ENCODE assay signal across 12 cellular contexts in the genomic region with DNA sequence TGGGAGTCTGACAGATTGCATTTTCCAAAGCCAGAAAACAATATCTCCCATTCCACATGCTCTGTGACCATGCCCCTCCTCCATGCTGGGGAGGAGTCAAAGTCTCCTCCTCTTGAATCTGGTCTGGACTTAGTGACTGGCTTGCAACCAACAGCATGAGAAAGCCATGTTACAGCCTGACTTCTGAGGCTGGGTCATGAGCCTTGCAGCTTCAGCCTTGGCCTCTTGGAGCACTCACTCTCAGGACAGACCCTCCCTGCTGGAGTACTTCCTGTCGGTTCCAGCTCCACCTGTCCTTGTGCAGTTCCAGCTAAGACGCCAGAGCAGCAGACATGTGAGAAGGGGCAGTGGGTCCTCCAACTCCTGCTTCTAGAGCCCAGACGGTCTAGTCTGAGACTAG. TPM values are rescaled to one million over a fixed set of nuclear protein-coding genes. Genes with fewer than 3 reads are reported as not detected.
DNase-seq lines count a peak whose midpoint lies in the region; ATAC-seq, FAIRE-seq and TF ChIP-seq lines count a peak whose summit lies in the region.
"Had no signal": no experiment of that assay in that cellular context is flagged by ENCODE, and none has a peak within 500 bp of the region (broad histone marks: within the 10 kb centered on the region; RNA-seq: fewer than 3 reads in every experiment).

No MANE protein-coding gene starts in this region.

- H3K4me2 ChIP-seq in IMR-90 (ENCODE audit: low read depth, low read length) (no peak overlapping the region), GM12878 (ENCODE audit: control insufficient read depth, insufficient read depth) (no peak overlapping the region), HepG2 (ENCODE audit: low read depth, low read length) (peak overlapping the region; percentile 75)

- no peaks in the 10 kb centered on the region for H3K9me1 ChIP-seq in IMR-90 (ENCODE audit: insufficient read depth, low read length)

- no peak overlapping the region for H4K8ac ChIP-seq in IMR-90 (ENCODE audit: low read depth in 2 of 2, low read length in 2 of 2)

- H2BK5ac ChIP-seq in IMR-90 (ENCODE audit: low read depth, low read length, poor library complexity, severe bottlenecking) = no peak overlapping the region

- no peak for FAIRE-seq in GM12878 (lab: Jason Lieb, UNC)
- FAIRE-seq in HepG2 (lab: Jason Lieb, UNC) = peak; percentile 90
- FAIRE-seq: G401.6 had no signal

- in situ Hi-C loops in IMR-90 (cut with MboI; ENCODE audit: low sequenced_read_pairs) (no loop called here), GM12878 (cut with MboI) (no loop called here), HepG2 (cut with HindIII; ENCODE audit: extremely low pct_ligation_motif_present, low pct_unique_long_range_greater_than_20kb) (no loop called here)

- H3K4ac ChIP-seq in IMR-90 (ENCODE audit: low read depth, low read length) = no peak overlapping the region

- POLR2A ChIA-PET in IMR-90 (lab: Charles Lee; ENCODE audit: unreplicated experiment) = no interaction called here
- POLR2A ChIA-PET in GM12878 (lab: Charles Lee) = no interaction called here
- POLR2A ChIA-PET in HepG2 (lab: Yijun Ruan, JAX) = interaction anchor here (1.4 kb wide), 1 partner anchor 57 kb away, joined by 3 read pairs; a partner anchor contains a TSS

- H4K91ac ChIP-seq in IMR-90 (ENCODE audit: insufficient read depth, low read depth, low read length) = no peak overlapping the region

- TF ChIP-seq CTCF in IMR-90 (conservative IDR thresholded peaks at IDR 0.05; ENCODE audit: low read depth, low read length) (no peak), GM12878 (IDR thresholded peaks at IDR 0.05 in 2 of 3, conservative IDR thresholded peaks at IDR 0.05 in 1 of 3; ENCODE audit: control insufficient read depth in 2 of 3, extremely low read depth in 1 of 3, insufficient read depth in 1 of 3, low read depth in 3 of 3, low read length in 3 of 3) (0 out of 6 replicates have a peak, but pooled peaks of 1 of the 3 experiments have one; percentile 17), HepG2 (CRISPR knock-in tag; IDR thresholded peaks at IDR 0.05) (peak; percentile 58)

- SMC1A ChIA-PET in GM12878 (lab: Charles Lee; ENCODE audit: uncharacterized antibody, unreplicated experiment) = interaction anchor here (1.1 kb wide), 1 partner anchor 21 kb away, joined by 4 read pairs; no protein-coding TSS in a partner anchor

- H3K27ac ChIP-seq in IMR-90 (ENCODE audit: insufficient read depth, low read length) = no peak overlapping the region
- H3K27ac ChIP-seq in GM12878 (ENCODE audit: control insufficient read depth, insufficient read depth) = no peak overlapping the region
- no peak overlapping the region for H3K27ac ChIP-seq in HepG2 (ENCODE audit: extremely low read length, insufficient read depth, low read length)

- TF ChIP-seq POLR2A in IMR-90 (IDR thresholded peaks at IDR 0.05; ENCODE audit: low read depth, low read length) (no peak), GM12878 (IDR thresholded peaks at IDR 0.05; ENCODE audit: low read depth, low read length) (no peak), HepG2 (IDR thresholded peaks at IDR 0.05; ENCODE audit: insufficient read depth in 1 of 2, low read depth in 2 of 2, low read length in 2 of 2) (no peak)

- no peak overlapping the region for H2BK15ac ChIP-seq in IMR-90 (ENCODE audit: low read depth, low read length)

- no peak overlapping the region for H3K14ac ChIP-seq in IMR-90 (replicated peaks; ENCODE audit: low read depth, low read length)

- peak overlapping the region; percentile 61 for H2AFZ ChIP-seq in IMR-90 (replicated peaks; ENCODE audit: low read length, poor library complexity)
- H2AFZ ChIP-seq in GM12878 (ENCODE audit: control insufficient read depth, low read depth, low read length) = no peak overlapping the region
- H2AFZ ChIP-seq in HepG2 (ENCODE audit: low read length) = peak overlapping the region; percentile 76

- TF ChIP-seq RAD21 in IMR-90 (IDR thresholded peaks at IDR 0.05; ENCODE audit: low read length) = no peak
- no peak for TF ChIP-seq RAD21 in GM12878 (IDR thresholded peaks at IDR 0.05; ENCODE audit: insufficient read depth, low read depth, low read length)
- no peak for TF ChIP-seq RAD21 in HepG2 (CRISPR knock-in tag; IDR thresholded peaks at IDR 0.05)

- CTCF ChIA-PET in IMR-90 (lab: Yijun Ruan, JAX) (no interaction called here), GM12878 (lab: Yijun Ruan, JAX) (interaction anchor here (1.1 kb wide), 1 partner anchor 944 kb away, joined by 3 read pairs; no protein-coding TSS in a partner anchor), HepG2 (lab: Yijun Ruan, JAX; ENCODE audit: low intra/inter-chr PET ratio, low total read pairs) (no interaction called here)

- TF ChIP-seq EP300 in GM12878 (IDR thresholded peaks at IDR 0.05; ENCODE audit: borderline replicate concordance in 1 of 2, control insufficient read depth in 1 of 2, low read depth in 2 of 2, low read length in 2 of 2) = no peak
- no peak for TF ChIP-seq EP300 in HepG2 (IDR thresholded peaks at IDR 0.05; ENCODE audit: low read depth in 2 of 2, low read length in 2 of 2)
- no peak for TF ChIP-seq EP300 in HepG2 (CRISPR knock-in tag; IDR thresholded peaks at IDR 0.05; ENCODE audit: borderline replicate concordance)

- intact Hi-C loops in IMR-90 (cut with micrococcal nuclease) = no loop called here
- intact Hi-C loops in GM12878 (cut with micrococcal nuclease; ENCODE audit: unreplicated experiment) = no loop called here
- intact Hi-C loops in HepG2 (cut with micrococcal nuclease; ENCODE audit: unreplicated experiment) = loop anchor here (5.0 kb wide), 1 partner anchor 54 kb away; no protein-coding TSS in a partner anchor
- intact Hi-C loops in posterior cingulate gyrus (cut with DNase I) = no loop called here

- BruUV-seq in IMR-90 (replicated peaks; lab: Mats Ljungman, UMichigan) (no TSS peak), GM12878 (replicated peaks; lab: Mats Ljungman, UMichigan) (no TSS peak), HepG2 (replicated peaks; lab: Mats Ljungman, UMichigan) (no TSS peak)

- H4K20me1 ChIP-seq in IMR-90 (ENCODE audit: insufficient read depth, low read length) (no peaks in the 10 kb centered on the region), GM12878 (ENCODE audit: control insufficient read depth, insufficient read depth) (no peaks in the 10 kb centered on the region), HepG2 (ENCODE audit: insufficient read depth, low read length) (no peaks in the 10 kb centered on the region)

- H3K79me1 ChIP-seq in IMR-90 (ENCODE audit: low read depth in 1 of 2, low read length in 2 of 2) = no peaks in the 10 kb centered on the region

- WGBS in IMR-90 (ENCODE audit: extremely low coverage in 2 of 2, insufficient read length in 1 of 2), 2 experiments = 0% methylated on average over 1 of the region's 3 CpGs; no CpG with 5 or more reads in 1 of the 2 experiments
- 42% methylated on average over 3 of the region's 3 CpGs for WGBS in GM12878 (ENCODE audit: insufficient coverage, insufficient replicate concordance, low lambda C conversion rate, missing lambda C conversion rate)
- WGBS in HepG2 (ENCODE audit: low lambda C conversion rate) = 0% methylated on average over 1 of the region's 3 CpGs

- no peaks in the 10 kb centered on the region for H3K9me3 ChIP-seq in IMR-90 (ENCODE audit: control insufficient read depth, insufficient read depth, low read length)
- H3K9me3 ChIP-seq in GM12878 (replicated peaks; ENCODE audit: control insufficient read depth, insufficient read depth, low read length) = no peaks in the 10 kb centered on the region
- no peaks in the 10 kb centered on the region for H3K9me3 ChIP-seq in HepG2 (ENCODE audit: low read length)

- dilution Hi-C loops in IMR-90 (cut with HindIII; ENCODE audit: low sequenced_read_pairs, unreplicated experiment) = no loop called here

- no peak overlapping the region for H3K18ac ChIP-seq in IMR-90 (ENCODE audit: low read depth, low read length)

- H2AK9ac ChIP-seq in IMR-90 (replicated peaks; ENCODE audit: low read depth, low read length, poor library complexity) = no peak overlapping the region

- H3K4me3 ChIP-seq in IMR-90 (ENCODE audit: insufficient read depth, low read depth, low read length) (no peak overlapping the region), GM12878 (no peak overlapping the region), HepG2 (replicated peaks in 1 of 3; ENCODE audit: insufficient read depth in 1 of 3, low read depth in 2 of 3, low read length in 3 of 3) (peak overlapping the region in 1 of 3 experiments; percentile 51; a peak in 2 of 6 replicates)
- H3K4me3 ChIP-seq: lung had no signal

- H3K56ac ChIP-seq in IMR-90 (ENCODE audit: extremely low read depth, insufficient read depth, low read length) = no peak overlapping the region

- peaks cover 5% of the 10 kb centered on the region for H3K27me3 ChIP-seq in IMR-90 (ENCODE audit: control insufficient read depth, insufficient read depth, low read length)
- H3K27me3 ChIP-seq in GM12878 (replicated peaks in 1 of 2; ENCODE audit: control insufficient read depth in 2 of 2, insufficient read depth in 2 of 2, low read length in 1 of 2) = peaks cover 0 to 5% of the 10 kb centered on the region in 2 experiments; a peak in 2 of 4 replicates
- H3K27me3 ChIP-seq in HepG2 (ENCODE audit: control insufficient read depth in 1 of 2, insufficient read depth in 2 of 2, low read length in 2 of 2) = no peaks in the 10 kb centered on the region; a peak in 1 of 5 replicates

- H2BK120ac ChIP-seq in IMR-90 (ENCODE audit: low read depth, low read length) = no peak overlapping the region

- peak; percentile 37; the same call in 1 of the 2 replicates for ATAC-seq in IMR-90 (ENCODE audit: low read depth)
- ATAC-seq in GM12878 = peak; percentile 56
- ATAC-seq in HepG2 = peak; percentile 100
- no peak for ATAC-seq in HG02970 (IDR thresholded peaks at IDR 0.05; ENCODE audit: low FRiP score, unreplicated experiment)
- ATAC-seq: stimulated activated naive B cell treated with anti-CD40 and anti-IgM and Interleukin-4, amounts not matched to agents 10 μg/mL and 1 μg/mL and 100 μg/mL, for 72 hours had no signal

- H3K9ac ChIP-seq in IMR-90 (ENCODE audit: low read depth, low read length) = no peak overlapping the region
- no peak overlapping the region for H3K9ac ChIP-seq in GM12878 (ENCODE audit: control insufficient read depth, insufficient read depth, low read length)
- no peak overlapping the region for H3K9ac ChIP-seq in HepG2 (ENCODE audit: insufficient read depth, low read depth, low read length)

- no peak overlapping the region for H2BK20ac ChIP-seq in IMR-90 (ENCODE audit: low read depth, low read length)

- H3K4me1 ChIP-seq in IMR-90 (ENCODE audit: control insufficient read depth, insufficient read depth, low read length) (no peaks in the 10 kb centered on the region), GM12878 (ENCODE audit: control insufficient read depth, insufficient read depth, low read length) (no peaks in the 10 kb centered on the region), HepG2 (ENCODE audit: insufficient read depth, low read length) (peaks cover 9% of the 10 kb centered on the region)

- DNase-seq in DMS53 (lab: John Stamatoyannopoulos, UW) (peak; percentile 77), IMR-90 (no peak), GM12878 (ENCODE audit: low read depth, low spot score) (no peak), HepG2 (ENCODE audit: low spot score) (peak; percentile 69), pons (ENCODE audit: low spot score) (no peak), posterior cingulate gyrus (no peak)
- no peak for DNase-seq in stimulated activated naive CD4-positive, alpha-beta T cell (lab: John Stamatoyannopoulos, UW)
- DNase-seq: NCI-H2107; stimulated activated naive B cell treated with anti-CD40 and anti-IgM and Interleukin-4, amounts not matched to agents 10 μg/mL and 1 μg/mL and 100 μg/mL, for 72 hours had no signal

- H2AK5ac ChIP-seq in IMR-90 (ENCODE audit: low read depth, low read length) = no peak overlapping the region

- H3K79me2 ChIP-seq in GM12878 (ENCODE audit: control insufficient read depth, insufficient read depth, low read length) = no peaks in the 10 kb centered on the region
- H3K79me2 ChIP-seq in HepG2 (ENCODE audit: insufficient read depth, low read length) = no peaks in the 10 kb centered on the region

- H3K36me3 ChIP-seq in IMR-90 (ENCODE audit: control insufficient read depth, insufficient read depth, low read length) (no peaks in the 10 kb centered on the region), GM12878 (ENCODE audit: control insufficient read depth in 2 of 2, insufficient read depth in 2 of 2, low read length in 1 of 2) (no peaks in the 10 kb centered on the region), HepG2 (replicated peaks in 1 of 2; ENCODE audit: control insufficient read depth in 1 of 2, insufficient read depth in 2 of 2, low read length in 2 of 2) (no peaks in the 10 kb centered on the region)

- RAD21 ChIA-PET in GM12878 (lab: Charles Lee; ENCODE audit: unreplicated experiment) = no interaction called here

- H4K5ac ChIP-seq in IMR-90 (ENCODE audit: low read depth, low read length) = no peak overlapping the region

- no peak overlapping the region for H3K23ac ChIP-seq in IMR-90 (ENCODE audit: low read depth, low read length)

RNA-seq across cellular contexts. Expression of a gene that starts 49.7 kb away (rescaled TPM):
- total RNA-seq in IMR-90 (2012; rRNA removed) = 32.2 and 33.7 TPM in 2 replicates
- polyA plus RNA-seq in IMR-90 (2012; rRNA removed) = 7.9 and 8.7 TPM in 2 replicates
- polyA plus RNA-seq in IMR-90 (2012; cell fraction: cytosol; rRNA removed) = 3.6 and 4.1 TPM in 2 replicates
- 12.3 and 18.6 TPM in 2 replicates for polyA plus RNA-seq in IMR-90 (2012; cell fraction: nucleus; rRNA removed; ENCODE audit: low replicate concordance)
- total RNA-seq in GM12878 (2013; cell fraction: nucleolus; rRNA removed) = 48.9 and 49.4 TPM in 2 replicates
- total RNA-seq in GM12878 (2014; rRNA removed) = 12.0 and 13.8 TPM in 2 replicates
- total RNA-seq in GM12878 (2014; rRNA removed; fragmentation: Illumina TruSeq; extraction: Trizol) = 10.2 and 11.0 TPM in 2 replicates
- total RNA-seq in GM12878 (2021) = 10.7 and 11.9 TPM in 2 replicates
- 6.1 TPM for polyA plus RNA-seq in GM12878 (2011; ENCODE audit: low read depth)
- polyA plus RNA-seq in GM12878 (2011; rRNA removed) = 10.9 and 11.1 TPM in 2 replicates
- polyA plus RNA-seq in GM12878 (2011; cell fraction: cytosol; rRNA removed) = 7.6 and 8.4 TPM in 2 replicates
- polyA plus RNA-seq in GM12878 (2011; cell fraction: nucleus; rRNA removed) = 19.1 and 19.3 TPM in 2 replicates
- 6.3 and 7.7 TPM in 2 replicates for polyA plus RNA-seq in GM12878 (2012)
- 7.8 and 8.4 TPM in 2 replicates for polyA plus RNA-seq in GM12878 (2014; fragmentation: Illumina TruSeq; extraction: Trizol)
- 1 to 10 TPM; 2.0 to 2.1 TPM for polyA plus RNA-seq in GM12878 (2014; fragmentation: Nextera tagmentation; extraction: Ambion mirVana)
- 7.2 and 7.4 TPM in 2 replicates for polyA plus RNA-seq in GM12878 (2014; rRNA removed)
- polyA plus RNA-seq in GM12878 (2016; fragmentation: Nextera tagmentation; extraction: Ambion mirVana) = 10 to 100 TPM; 13.4 to 17.5 TPM
- polyA minus RNA-seq in GM12878 (2011; rRNA and poly(A)+ RNA removed) = 15.4 and 15.6 TPM in 2 replicates
- 5.7 and 7.0 TPM in 2 replicates for polyA minus RNA-seq in GM12878 (2011; cell fraction: cytosol; rRNA and poly(A)+ RNA removed)
- polyA minus RNA-seq in GM12878 (2011; cell fraction: nucleus; rRNA and poly(A)+ RNA removed) = 7.4 and 11.9 TPM in 2 replicates
- total RNA-seq in HepG2 (2016; rRNA removed; fragmentation: Illumina TruSeq; extraction: Trizol) = 11.8 and 14.7 TPM in 2 replicates
- 3.7 and 3.9 TPM in 2 replicates for total RNA-seq in HepG2 (2016; cell fraction: cytosol; rRNA removed; fragmentation: Illumina TruSeq; extraction: Trizol; ENCODE audit: low read depth)
- 10.8 and 13.0 TPM in 2 replicates for total RNA-seq in HepG2 (2016; cell fraction: insoluble cytoplasmic fraction; rRNA removed; fragmentation: Illumina TruSeq; extraction: Trizol)
- total RNA-seq in HepG2 (2016; cell fraction: membrane; rRNA removed; fragmentation: Illumina TruSeq; extraction: Trizol) = 10.4 and 11.3 TPM in 2 replicates
- total RNA-seq in HepG2 (2016; cell fraction: nucleus; rRNA removed; fragmentation: Illumina TruSeq; extraction: Trizol) = 10.6 and 12.4 TPM in 2 replicates
- 7.9 and 9.4 TPM in 2 replicates for polyA plus RNA-seq in HepG2 (2011; rRNA removed)
- 3.7 and 5.1 TPM in 2 replicates for polyA plus RNA-seq in HepG2 (2011; cell fraction: cytosol; rRNA removed)
- 22.2 and 23.7 TPM in 2 replicates for polyA plus RNA-seq in HepG2 (2011; cell fraction: nucleus; rRNA removed)
- 8.1 and 8.8 TPM in 2 replicates for polyA plus RNA-seq in HepG2 (2012)
- 3.3 and 4.1 TPM in 2 replicates for polyA plus RNA-seq in HepG2 (2016; cell fraction: cytosol; fragmentation: Illumina TruSeq; extraction: Trizol; ENCODE audit: low read depth)
- polyA plus RNA-seq in HepG2 (2016; cell fraction: insoluble cytoplasmic fraction; fragmentation: Illumina TruSeq; extraction: Trizol; ENCODE audit: low read depth) = 8.2 and 9.0 TPM in 2 replicates
- 5.9 and 6.1 TPM in 2 replicates for polyA plus RNA-seq in HepG2 (2016; cell fraction: membrane; fragmentation: Illumina TruSeq; extraction: Trizol; ENCODE audit: low read depth)
- 15.4 and 16.1 TPM in 2 replicates for polyA plus RNA-seq in HepG2 (2016; cell fraction: nucleus; fragmentation: Illumina TruSeq; extraction: Trizol; ENCODE audit: insufficient read depth, low read depth)
- polyA minus RNA-seq in HepG2 (2011; rRNA and poly(A)+ RNA removed; ENCODE audit: low replicate concordance) = 15.6 and 28.8 TPM in 2 replicates
- polyA minus RNA-seq in HepG2 (2011; cell fraction: cytosol; rRNA and poly(A)+ RNA removed) = 7.3 and 10.0 TPM in 2 replicates
- 15.7 and 18.5 TPM in 2 replicates for polyA minus RNA-seq in HepG2 (2011; cell fraction: nucleus; rRNA and poly(A)+ RNA removed)

RNA-seq across cellular contexts. Expression of a gene that starts 57.4 kb away (rescaled TPM):
- total RNA-seq in IMR-90 (2012; rRNA removed) = 21.3 and 28.1 TPM in 2 replicates
- 13.2 and 14.5 TPM in 2 replicates for polyA plus RNA-seq in IMR-90 (2012; rRNA removed)
- polyA plus RNA-seq in IMR-90 (2012; cell fraction: cytosol; rRNA removed) = 2.4 and 3.4 TPM in 2 replicates
- polyA plus RNA-seq in IMR-90 (2012; cell fraction: nucleus; rRNA removed; ENCODE audit: low replicate concordance) = 11.3 and 25.3 TPM in 2 replicates
- 142 and 155 TPM in 2 replicates for total RNA-seq in GM12878 (2013; cell fraction: nucleolus; rRNA removed)
- 16.5 and 19.9 TPM in 2 replicates for total RNA-seq in GM12878 (2014; rRNA removed)
- 17.2 and 18.6 TPM in 2 replicates for total RNA-seq in GM12878 (2014; rRNA removed; fragmentation: Illumina TruSeq; extraction: Trizol)
- 19.2 and 24.4 TPM in 2 replicates for total RNA-seq in GM12878 (2021)
- polyA plus RNA-seq in GM12878 (2011; ENCODE audit: low read depth) = 6.1 TPM
- polyA plus RNA-seq in GM12878 (2011; rRNA removed) = 24.6 and 41.2 TPM in 2 replicates
- 10.6 and 10.9 TPM in 2 replicates for polyA plus RNA-seq in GM12878 (2011; cell fraction: cytosol; rRNA removed)
- 37.1 and 54.9 TPM in 2 replicates for polyA plus RNA-seq in GM12878 (2011; cell fraction: nucleus; rRNA removed)
- 10.0 and 13.8 TPM in 2 replicates for polyA plus RNA-seq in GM12878 (2012)
- 19.2 and 25.4 TPM in 2 replicates for polyA plus RNA-seq in GM12878 (2014; fragmentation: Illumina TruSeq; extraction: Trizol)
- polyA plus RNA-seq in GM12878 (2014; fragmentation: Nextera tagmentation; extraction: Ambion mirVana) = 1 to 10 TPM; 5.3 to 6.7 TPM
- 13.4 and 15.2 TPM in 2 replicates for polyA plus RNA-seq in GM12878 (2014; rRNA removed)
- polyA plus RNA-seq in GM12878 (2016; fragmentation: Nextera tagmentation; extraction: Ambion mirVana) = 10 to 100 TPM; 24.3 to 27.0 TPM
- 15.8 and 20.5 TPM in 2 replicates for polyA minus RNA-seq in GM12878 (2011; rRNA and poly(A)+ RNA removed)
- polyA minus RNA-seq in GM12878 (2011; cell fraction: cytosol; rRNA and poly(A)+ RNA removed) = 7.8 and 10.0 TPM in 2 replicates
- polyA minus RNA-seq in GM12878 (2011; cell fraction: nucleus; rRNA and poly(A)+ RNA removed) = 32.0 and 49.4 TPM in 2 replicates
- 36.8 and 52.2 TPM in 2 replicates for total RNA-seq in HepG2 (2016; rRNA removed; fragmentation: Illumina TruSeq; extraction: Trizol)
- total RNA-seq in HepG2 (2016; cell fraction: cytosol; rRNA removed; fragmentation: Illumina TruSeq; extraction: Trizol; ENCODE audit: low read depth) = 12.2 and 14.2 TPM in 2 replicates
- 37.8 and 54.6 TPM in 2 replicates for total RNA-seq in HepG2 (2016; cell fraction: insoluble cytoplasmic fraction; rRNA removed; fragmentation: Illumina TruSeq; extraction: Trizol)
- 23.6 and 27.6 TPM in 2 replicates for total RNA-seq in HepG2 (2016; cell fraction: membrane; rRNA removed; fragmentation: Illumina TruSeq; extraction: Trizol)
- total RNA-seq in HepG2 (2016; cell fraction: nucleus; rRNA removed; fragmentation: Illumina TruSeq; extraction: Trizol) = 45.6 and 49.6 TPM in 2 replicates
- polyA plus RNA-seq in HepG2 (2011; rRNA removed) = 15.7 and 16.7 TPM in 2 replicates
- 9.4 and 11.4 TPM in 2 replicates for polyA plus RNA-seq in HepG2 (2011; cell fraction: cytosol; rRNA removed)
- 36.9 and 46.1 TPM in 2 replicates for polyA plus RNA-seq in HepG2 (2011; cell fraction: nucleus; rRNA removed)
- polyA plus RNA-seq in HepG2 (2012) = 22.7 and 25.6 TPM in 2 replicates
- 3.2 and 3.4 TPM in 2 replicates for polyA plus RNA-seq in HepG2 (2016; cell fraction: cytosol; fragmentation: Illumina TruSeq; extraction: Trizol; ENCODE audit: low read depth)
- 35.3 and 39.5 TPM in 2 replicates for polyA plus RNA-seq in HepG2 (2016; cell fraction: insoluble cytoplasmic fraction; fragmentation: Illumina TruSeq; extraction: Trizol; ENCODE audit: low read depth)
- 11.5 and 11.8 TPM in 2 replicates for polyA plus RNA-seq in HepG2 (2016; cell fraction: membrane; fragmentation: Illumina TruSeq; extraction: Trizol; ENCODE audit: low read depth)
- 29.5 and 33.2 TPM in 2 replicates for polyA plus RNA-seq in HepG2 (2016; cell fraction: nucleus; fragmentation: Illumina TruSeq; extraction: Trizol; ENCODE audit: insufficient read depth, low read depth)
- 20.1 and 20.5 TPM in 2 replicates for polyA minus RNA-seq in HepG2 (2011; rRNA and poly(A)+ RNA removed; ENCODE audit: low replicate concordance)
- 13.6 and 21.3 TPM in 2 replicates for polyA minus RNA-seq in HepG2 (2011; cell fraction: cytosol; rRNA and poly(A)+ RNA removed)
- polyA minus RNA-seq in HepG2 (2011; cell fraction: nucleus; rRNA and poly(A)+ RNA removed) = 94.9 and 101 TPM in 2 replicates

Comparison
In these comparisons a context has a peak if more than half of its experiments do, and no peak if none do; other contexts are left out.
1. DNase-seq: peak in DMS53 (single experiment) and HepG2 (single experiment); none in IMR-90 (single experiment), GM12878 (single experiment), pons (single experiment), posterior cingulate gyrus (0 of 10) and stimulated activated naive CD4-positive, alpha-beta T cell (0 of 6).